In the genomic region with DNA sequence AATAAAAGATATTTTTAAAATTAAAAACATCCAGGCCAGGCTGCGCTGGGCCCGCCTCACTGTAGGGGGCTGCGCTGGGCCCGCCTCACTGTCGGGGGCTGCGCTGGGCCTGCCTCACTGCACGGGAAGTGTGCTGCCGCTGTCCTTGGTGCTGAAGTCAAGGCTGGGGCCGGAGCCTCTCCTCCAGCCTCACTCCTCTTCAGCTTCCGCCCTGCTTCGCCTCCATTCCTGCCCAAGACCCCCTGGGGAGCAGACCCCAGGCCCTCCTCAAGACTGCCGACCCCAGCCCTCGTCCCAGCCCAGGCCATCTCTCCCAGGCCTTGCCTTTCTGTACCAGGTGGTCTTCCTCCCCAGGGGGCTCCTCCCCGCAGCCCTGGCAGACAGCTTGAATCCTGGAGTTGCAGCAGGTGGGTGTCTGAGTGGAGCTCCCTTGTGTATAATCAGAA, we compare ENCODE assay signal across 1 cellular context.
TF ChIP-seq lines count a peak whose summit lies in the region.

No MANE protein-coding gene starts in this region.

TF ChIP-seq in HepG2, 621 proteins besides CTCF, POLR2A, EP300 and RAD21 (continued from another document and continues in another):
- TF ChIP-seq, protein P1, sequence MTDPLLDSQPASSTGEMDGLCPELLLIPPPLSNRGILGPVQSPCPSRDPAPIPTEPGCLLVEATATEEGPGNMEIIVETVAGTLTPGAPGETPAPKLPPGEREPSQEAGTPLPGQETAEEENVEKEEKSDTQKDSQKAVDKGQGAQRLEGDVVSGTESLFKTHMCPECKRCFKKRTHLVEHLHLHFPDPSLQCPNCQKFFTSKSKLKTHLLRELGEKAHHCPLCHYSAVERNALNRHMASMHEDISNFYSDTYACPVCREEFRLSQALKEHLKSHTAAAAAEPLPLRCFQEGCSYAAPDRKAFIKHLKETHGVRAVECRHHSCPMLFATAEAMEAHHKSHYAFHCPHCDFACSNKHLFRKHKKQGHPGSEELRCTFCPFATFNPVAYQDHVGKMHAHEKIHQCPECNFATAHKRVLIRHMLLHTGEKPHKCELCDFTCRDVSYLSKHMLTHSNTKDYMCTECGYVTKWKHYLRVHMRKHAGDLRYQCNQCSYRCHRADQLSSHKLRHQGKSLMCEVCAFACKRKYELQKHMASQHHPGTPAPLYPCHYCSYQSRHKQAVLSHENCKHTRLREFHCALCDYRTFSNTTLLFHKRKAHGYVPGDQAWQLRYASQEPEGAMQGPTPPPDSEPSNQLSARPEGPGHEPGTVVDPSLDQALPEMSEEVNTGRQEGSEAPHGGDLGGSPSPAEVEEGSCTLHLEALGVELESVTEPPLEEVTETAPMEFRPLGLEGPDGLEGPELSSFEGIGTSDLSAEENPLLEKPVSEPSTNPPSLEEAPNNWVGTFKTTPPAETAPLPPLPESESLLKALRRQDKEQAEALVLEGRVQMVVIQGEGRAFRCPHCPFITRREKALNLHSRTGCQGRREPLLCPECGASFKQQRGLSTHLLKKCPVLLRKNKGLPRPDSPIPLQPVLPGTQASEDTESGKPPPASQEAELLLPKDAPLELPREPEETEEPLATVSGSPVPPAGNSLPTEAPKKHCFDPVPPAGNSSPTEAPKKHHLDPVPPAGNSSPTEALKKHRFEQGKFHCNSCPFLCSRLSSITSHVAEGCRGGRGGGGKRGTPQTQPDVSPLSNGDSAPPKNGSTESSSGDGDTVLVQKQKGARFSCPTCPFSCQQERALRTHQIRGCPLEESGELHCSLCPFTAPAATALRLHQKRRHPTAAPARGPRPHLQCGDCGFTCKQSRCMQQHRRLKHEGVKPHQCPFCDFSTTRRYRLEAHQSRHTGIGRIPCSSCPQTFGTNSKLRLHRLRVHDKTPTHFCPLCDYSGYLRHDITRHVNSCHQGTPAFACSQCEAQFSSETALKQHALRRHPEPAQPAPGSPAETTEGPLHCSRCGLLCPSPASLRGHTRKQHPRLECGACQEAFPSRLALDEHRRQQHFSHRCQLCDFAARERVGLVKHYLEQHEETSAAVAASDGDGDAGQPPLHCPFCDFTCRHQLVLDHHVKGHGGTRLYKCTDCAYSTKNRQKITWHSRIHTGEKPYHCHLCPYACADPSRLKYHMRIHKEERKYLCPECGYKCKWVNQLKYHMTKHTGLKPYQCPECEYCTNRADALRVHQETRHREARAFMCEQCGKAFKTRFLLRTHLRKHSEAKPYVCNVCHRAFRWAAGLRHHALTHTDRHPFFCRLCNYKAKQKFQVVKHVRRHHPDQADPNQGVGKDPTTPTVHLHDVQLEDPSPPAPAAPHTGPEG (CRISPR knock-in tag; IDR thresholded peaks at IDR 0.05), result peak; percentile 72; the same call in 1 of the 2 replicates
- 0 out of 2 replicates have a peak, but pooled peaks have one; percentile 56 for TF ChIP-seq KMT2A (CRISPR knock-in tag; IDR thresholded peaks at IDR 0.05)
- TF ChIP-seq, protein P2, sequence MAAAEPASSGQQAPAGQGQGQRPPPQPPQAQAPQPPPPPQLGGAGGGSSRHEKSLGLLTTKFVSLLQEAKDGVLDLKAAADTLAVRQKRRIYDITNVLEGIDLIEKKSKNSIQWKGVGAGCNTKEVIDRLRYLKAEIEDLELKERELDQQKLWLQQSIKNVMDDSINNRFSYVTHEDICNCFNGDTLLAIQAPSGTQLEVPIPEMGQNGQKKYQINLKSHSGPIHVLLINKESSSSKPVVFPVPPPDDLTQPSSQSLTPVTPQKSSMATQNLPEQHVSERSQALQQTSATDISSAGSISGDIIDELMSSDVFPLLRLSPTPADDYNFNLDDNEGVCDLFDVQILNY (CRISPR knock-in tag; conservative IDR thresholded peaks at IDR 0.05), result peak; percentile 86
- TF ChIP-seq TP53 (CRISPR knock-in tag; conservative IDR thresholded peaks at IDR 0.05), result no peak
- TF ChIP-seq, protein P3, sequence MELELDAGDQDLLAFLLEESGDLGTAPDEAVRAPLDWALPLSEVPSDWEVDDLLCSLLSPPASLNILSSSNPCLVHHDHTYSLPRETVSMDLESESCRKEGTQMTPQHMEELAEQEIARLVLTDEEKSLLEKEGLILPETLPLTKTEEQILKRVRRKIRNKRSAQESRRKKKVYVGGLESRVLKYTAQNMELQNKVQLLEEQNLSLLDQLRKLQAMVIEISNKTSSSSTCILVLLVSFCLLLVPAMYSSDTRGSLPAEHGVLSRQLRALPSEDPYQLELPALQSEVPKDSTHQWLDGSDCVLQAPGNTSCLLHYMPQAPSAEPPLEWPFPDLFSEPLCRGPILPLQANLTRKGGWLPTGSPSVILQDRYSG (CRISPR knock-in tag; IDR thresholded peaks at IDR 0.05), result 0 out of 2 replicates have a peak, but pooled peaks have one; percentile 73
- TF ChIP-seq TCF7 (IDR thresholded peaks at IDR 0.05; ENCODE audit: low read depth), result no peak
- no peak for TF ChIP-seq MBD4 (IDR thresholded peaks at IDR 0.05; ENCODE audit: borderline replicate concordance, low read length)
- TF ChIP-seq, protein P4, sequence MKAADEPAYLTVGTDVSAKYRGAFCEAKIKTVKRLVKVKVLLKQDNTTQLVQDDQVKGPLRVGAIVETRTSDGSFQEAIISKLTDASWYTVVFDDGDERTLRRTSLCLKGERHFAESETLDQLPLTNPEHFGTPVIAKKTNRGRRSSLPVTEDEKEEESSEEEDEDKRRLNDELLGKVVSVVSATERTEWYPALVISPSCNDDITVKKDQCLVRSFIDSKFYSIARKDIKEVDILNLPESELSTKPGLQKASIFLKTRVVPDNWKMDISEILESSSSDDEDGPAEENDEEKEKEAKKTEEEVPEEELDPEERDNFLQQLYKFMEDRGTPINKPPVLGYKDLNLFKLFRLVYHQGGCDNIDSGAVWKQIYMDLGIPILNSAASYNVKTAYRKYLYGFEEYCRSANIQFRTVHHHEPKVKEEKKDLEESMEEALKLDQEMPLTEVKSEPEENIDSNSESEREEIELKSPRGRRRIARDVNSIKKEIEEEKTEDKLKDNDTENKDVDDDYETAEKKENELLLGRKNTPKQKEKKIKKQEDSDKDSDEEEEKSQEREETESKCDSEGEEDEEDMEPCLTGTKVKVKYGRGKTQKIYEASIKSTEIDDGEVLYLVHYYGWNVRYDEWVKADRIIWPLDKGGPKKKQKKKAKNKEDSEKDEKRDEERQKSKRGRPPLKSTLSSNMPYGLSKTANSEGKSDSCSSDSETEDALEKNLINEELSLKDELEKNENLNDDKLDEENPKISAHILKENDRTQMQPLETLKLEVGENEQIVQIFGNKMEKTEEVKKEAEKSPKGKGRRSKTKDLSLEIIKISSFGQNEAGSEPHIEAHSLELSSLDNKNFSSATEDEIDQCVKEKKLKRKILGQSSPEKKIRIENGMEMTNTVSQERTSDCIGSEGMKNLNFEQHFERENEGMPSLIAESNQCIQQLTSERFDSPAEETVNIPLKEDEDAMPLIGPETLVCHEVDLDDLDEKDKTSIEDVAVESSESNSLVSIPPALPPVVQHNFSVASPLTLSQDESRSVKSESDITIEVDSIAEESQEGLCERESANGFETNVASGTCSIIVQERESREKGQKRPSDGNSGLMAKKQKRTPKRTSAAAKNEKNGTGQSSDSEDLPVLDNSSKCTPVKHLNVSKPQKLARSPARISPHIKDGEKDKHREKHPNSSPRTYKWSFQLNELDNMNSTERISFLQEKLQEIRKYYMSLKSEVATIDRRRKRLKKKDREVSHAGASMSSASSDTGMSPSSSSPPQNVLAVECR (CRISPR knock-in tag; IDR thresholded peaks at IDR 0.05; ENCODE audit: borderline replicate concordance), result peak; percentile 46; the same call in 1 of the 2 replicates
- TF ChIP-seq, protein P5, sequence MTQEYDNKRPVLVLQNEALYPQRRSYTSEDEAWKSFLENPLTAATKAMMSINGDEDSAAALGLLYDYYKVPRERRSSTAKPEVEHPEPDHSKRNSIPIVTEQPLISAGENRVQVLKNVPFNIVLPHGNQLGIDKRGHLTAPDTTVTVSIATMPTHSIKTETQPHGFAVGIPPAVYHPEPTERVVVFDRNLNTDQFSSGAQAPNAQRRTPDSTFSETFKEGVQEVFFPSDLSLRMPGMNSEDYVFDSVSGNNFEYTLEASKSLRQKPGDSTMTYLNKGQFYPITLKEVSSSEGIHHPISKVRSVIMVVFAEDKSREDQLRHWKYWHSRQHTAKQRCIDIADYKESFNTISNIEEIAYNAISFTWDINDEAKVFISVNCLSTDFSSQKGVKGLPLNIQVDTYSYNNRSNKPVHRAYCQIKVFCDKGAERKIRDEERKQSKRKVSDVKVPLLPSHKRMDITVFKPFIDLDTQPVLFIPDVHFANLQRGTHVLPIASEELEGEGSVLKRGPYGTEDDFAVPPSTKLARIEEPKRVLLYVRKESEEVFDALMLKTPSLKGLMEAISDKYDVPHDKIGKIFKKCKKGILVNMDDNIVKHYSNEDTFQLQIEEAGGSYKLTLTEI (CRISPR knock-in tag; conservative IDR thresholded peaks at IDR 0.05), result no peak
- no peak; the same call in 1 of the 2 replicates for TF ChIP-seq CAMTA2 (CRISPR knock-in tag; IDR thresholded peaks at IDR 0.05; ENCODE audit: borderline replicate concordance)
- TF ChIP-seq PCBP2 (optimal IDR thresholded peaks at IDR 0.05; ENCODE audit: low read depth, low read length, poor library complexity, severe bottlenecking), result no peak
- peak; percentile 75; the same call in 1 of the 2 replicates for TF ChIP-seq ZNF605 (CRISPR knock-in tag; IDR thresholded peaks at IDR 0.05)
- peak; percentile 80; the same call in 1 of the 2 replicates for TF ChIP-seq ZNF790 (CRISPR knock-in tag; IDR thresholded peaks at IDR 0.05; ENCODE audit: borderline replicate concordance)
- peak; percentile 54; the same call in 1 of the 2 replicates for TF ChIP-seq ZNF230 (CRISPR knock-in tag; IDR thresholded peaks at IDR 0.05)
- TF ChIP-seq, protein P6, sequence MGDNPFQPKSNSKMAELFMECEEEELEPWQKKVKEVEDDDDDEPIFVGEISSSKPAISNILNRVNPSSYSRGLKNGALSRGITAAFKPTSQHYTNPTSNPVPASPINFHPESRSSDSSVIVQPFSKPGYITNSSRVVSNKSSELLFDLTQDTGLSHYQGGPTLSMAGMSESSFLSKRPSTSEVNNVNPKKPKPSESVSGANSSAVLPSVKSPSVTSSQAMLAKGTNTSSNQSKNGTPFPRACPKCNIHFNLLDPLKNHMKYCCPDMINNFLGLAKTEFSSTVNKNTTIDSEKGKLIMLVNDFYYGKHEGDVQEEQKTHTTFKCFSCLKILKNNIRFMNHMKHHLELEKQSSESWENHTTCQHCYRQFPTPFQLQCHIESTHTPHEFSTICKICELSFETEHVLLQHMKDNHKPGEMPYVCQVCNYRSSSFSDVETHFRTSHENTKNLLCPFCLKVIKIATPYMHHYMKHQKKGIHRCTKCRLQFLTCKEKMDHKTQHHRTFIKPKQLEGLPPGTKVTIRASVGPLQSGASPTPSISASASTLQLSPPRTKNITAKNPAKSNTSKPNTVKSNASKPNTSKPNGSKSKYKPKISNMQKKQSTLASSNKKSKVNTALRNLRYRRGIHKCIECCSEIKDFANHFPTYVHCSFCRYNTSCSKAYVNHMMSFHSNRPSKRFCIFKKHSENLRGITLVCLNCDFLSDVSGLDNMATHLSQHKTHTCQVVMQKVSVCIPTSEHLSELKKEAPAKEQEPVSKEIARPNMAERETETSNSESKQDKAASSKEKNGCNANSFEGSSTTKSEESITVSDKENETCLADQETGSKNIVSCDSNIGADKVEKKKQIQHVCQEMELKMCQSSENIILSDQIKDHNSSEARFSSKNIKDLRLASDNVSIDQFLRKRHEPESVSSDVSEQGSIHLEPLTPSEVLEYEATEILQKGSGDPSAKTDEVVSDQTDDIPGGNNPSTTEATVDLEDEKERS (CRISPR knock-in tag; IDR thresholded peaks at IDR 0.05), result peak; percentile 72; the same call in 1 of the 2 replicates
- TF ChIP-seq ZSCAN20 (CRISPR knock-in tag; IDR thresholded peaks at IDR 0.05; ENCODE audit: borderline replicate concordance), result peak; percentile 88
- TF ChIP-seq ZSCAN9 (CRISPR knock-in tag; IDR thresholded peaks at IDR 0.05; ENCODE audit: borderline replicate concordance), result peak; percentile 99
- no peak for TF ChIP-seq RBM22 (optimal IDR thresholded peaks at IDR 0.05; ENCODE audit: low read length)
- TF ChIP-seq DR1 (CRISPR knock-in tag; IDR thresholded peaks at IDR 0.05), result no peak
- TF ChIP-seq SNAI1 (CRISPR knock-in tag; IDR thresholded peaks at IDR 0.05; ENCODE audit: borderline replicate concordance), result peak; percentile 89
- no peak; the same call in 1 of the 2 replicates for TF ChIP-seq RFX3 (CRISPR knock-in tag; IDR thresholded peaks at IDR 0.05)
- 0 out of 2 replicates have a peak, but pooled peaks have one; percentile 44 for TF ChIP-seq MED1 (CRISPR knock-in tag; IDR thresholded peaks at IDR 0.05)
- peak; percentile 73; the same call in 1 of the 2 replicates for TF ChIP-seq CCDC6 (CRISPR knock-in tag; IDR thresholded peaks at IDR 0.05)
- TF ChIP-seq, protein P7, sequence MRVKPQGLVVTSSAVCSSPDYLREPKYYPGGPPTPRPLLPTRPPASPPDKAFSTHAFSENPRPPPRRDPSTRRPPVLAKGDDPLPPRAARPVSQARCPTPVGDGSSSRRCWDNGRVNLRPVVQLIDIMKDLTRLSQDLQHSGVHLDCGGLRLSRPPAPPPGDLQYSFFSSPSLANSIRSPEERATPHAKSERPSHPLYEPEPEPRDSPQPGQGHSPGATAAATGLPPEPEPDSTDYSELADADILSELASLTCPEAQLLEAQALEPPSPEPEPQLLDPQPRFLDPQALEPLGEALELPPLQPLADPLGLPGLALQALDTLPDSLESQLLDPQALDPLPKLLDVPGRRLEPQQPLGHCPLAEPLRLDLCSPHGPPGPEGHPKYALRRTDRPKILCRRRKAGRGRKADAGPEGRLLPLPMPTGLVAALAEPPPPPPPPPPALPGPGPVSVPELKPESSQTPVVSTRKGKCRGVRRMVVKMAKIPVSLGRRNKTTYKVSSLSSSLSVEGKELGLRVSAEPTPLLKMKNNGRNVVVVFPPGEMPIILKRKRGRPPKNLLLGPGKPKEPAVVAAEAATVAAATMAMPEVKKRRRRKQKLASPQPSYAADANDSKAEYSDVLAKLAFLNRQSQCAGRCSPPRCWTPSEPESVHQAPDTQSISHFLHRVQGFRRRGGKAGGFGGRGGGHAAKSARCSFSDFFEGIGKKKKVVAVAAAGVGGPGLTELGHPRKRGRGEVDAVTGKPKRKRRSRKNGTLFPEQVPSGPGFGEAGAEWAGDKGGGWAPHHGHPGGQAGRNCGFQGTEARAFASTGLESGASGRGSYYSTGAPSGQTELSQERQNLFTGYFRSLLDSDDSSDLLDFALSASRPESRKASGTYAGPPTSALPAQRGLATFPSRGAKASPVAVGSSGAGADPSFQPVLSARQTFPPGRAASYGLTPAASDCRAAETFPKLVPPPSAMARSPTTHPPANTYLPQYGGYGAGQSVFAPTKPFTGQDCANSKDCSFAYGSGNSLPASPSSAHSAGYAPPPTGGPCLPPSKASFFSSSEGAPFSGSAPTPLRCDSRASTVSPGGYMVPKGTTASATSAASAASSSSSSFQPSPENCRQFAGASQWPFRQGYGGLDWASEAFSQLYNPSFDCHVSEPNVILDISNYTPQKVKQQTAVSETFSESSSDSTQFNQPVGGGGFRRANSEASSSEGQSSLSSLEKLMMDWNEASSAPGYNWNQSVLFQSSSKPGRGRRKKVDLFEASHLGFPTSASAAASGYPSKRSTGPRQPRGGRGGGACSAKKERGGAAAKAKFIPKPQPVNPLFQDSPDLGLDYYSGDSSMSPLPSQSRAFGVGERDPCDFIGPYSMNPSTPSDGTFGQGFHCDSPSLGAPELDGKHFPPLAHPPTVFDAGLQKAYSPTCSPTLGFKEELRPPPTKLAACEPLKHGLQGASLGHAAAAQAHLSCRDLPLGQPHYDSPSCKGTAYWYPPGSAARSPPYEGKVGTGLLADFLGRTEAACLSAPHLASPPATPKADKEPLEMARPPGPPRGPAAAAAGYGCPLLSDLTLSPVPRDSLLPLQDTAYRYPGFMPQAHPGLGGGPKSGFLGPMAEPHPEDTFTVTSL (CRISPR knock-in tag; IDR thresholded peaks at IDR 0.05; ENCODE audit: borderline replicate concordance), result no peak
- TF ChIP-seq SMARCE1 (IDR thresholded peaks at IDR 0.05; ENCODE audit: borderline replicate concordance), result no peak
- TF ChIP-seq HOXA7 (CRISPR knock-in tag; IDR thresholded peaks at IDR 0.05), result no peak
